In genomic region chr7:74829959-74830358, GRCh38 we compare ENCODE assay signal across 3 cellular contexts. TPM values are rescaled to one million over a fixed set of nuclear protein-coding genes. Genes with fewer than 3 reads are reported as not detected.
"Had no signal": no experiment of that assay in that cellular context is flagged by ENCODE, and none has a peak within 500 bp of the region (broad histone marks: within the 10 kb centered on the region; RNA-seq: fewer than 3 reads in every experiment).

No MANE protein-coding gene starts in this region.

RNA-seq across cellular contexts. Expression of gene NCF1, which starts 56.1 kb away (rescaled TPM):
- total RNA-seq: NCI-H460, SJSA1 had no signal
- polyA plus RNA-seq: K562 had no signal
